In genomic region chr3:31892500-31892899, GRCh38 we compare ENCODE assay signal across 13 cellular contexts.
"Had no signal": no experiment of that assay in that cellular context is flagged by ENCODE, and none has a peak within 500 bp of the region (broad histone marks: within the 10 kb centered on the region; RNA-seq: fewer than 3 reads in every experiment).

No MANE protein-coding gene starts in this region.

- H3K36me3 ChIP-seq: brain microvascular endothelial cell, spleen, thyroid gland, uterus had no signal

- H3K4me3 Mint-ChIP-seq: activated CD4-positive, alpha-beta T cell treated with anti-CD3 and anti-CD28 coated beads, Interleukin-2, amount 10 ng/mL, durations not matched to agents 7 days and 5 days; activated naive CD8-positive, alpha-beta T cell treated with anti-CD3 and anti-CD28 coated beads, Interleukin-2, amount 10 ng/mL, durations not matched to agents 7 days and 5 days; nephron had no signal

- H3K9me3 Mint-ChIP-seq: activated CD4-positive, alpha-beta T cell treated with anti-CD3 and anti-CD28 coated beads, Interleukin-2, amount 10 ng/mL, durations not matched to agents 7 days and 5 days; activated naive CD8-positive, alpha-beta T cell treated with anti-CD3 and anti-CD28 coated beads, Interleukin-2, amount 10 ng/mL, durations not matched to agents 7 days and 5 days had no signal

- H3K27me3 ChIP-seq: brain microvascular endothelial cell, spleen, thyroid gland, uterus had no signal

- H3K9me3 ChIP-seq: spleen, thyroid gland, uterus had no signal

- DNase-seq: activated CD4-positive, alpha-beta T cell treated with anti-CD3 and anti-CD28 coated beads, Interleukin-2, amount 10 ng/mL, durations not matched to agents 7 days and 5 days; activated CD8-positive, alpha-beta memory T cell treated with anti-CD3 and anti-CD28 coated beads, Interleukin-2, amount 50 U/mL, for 48 hours; activated naive CD8-positive, alpha-beta T cell treated with anti-CD3 and anti-CD28 coated beads, Interleukin-2, amount 10 ng/mL, durations not matched to agents 7 days and 5 days; brain microvascular endothelial cell; effector CD8-positive, alpha-beta T cell; foreskin melanocyte; spleen; stimulated activated CD4-positive, alpha-beta T cell treated with anti-CD3 and anti-CD28 coated beads, Interleukin-1b, Interleukin-23, amount 100 ng/mL, for 48 hours; T-helper 2 cell; thyroid gland; uterus had no signal

- H3K27ac Mint-ChIP-seq: activated CD4-positive, alpha-beta T cell treated with anti-CD3 and anti-CD28 coated beads, Interleukin-2, amount 10 ng/mL, durations not matched to agents 7 days and 5 days; activated naive CD8-positive, alpha-beta T cell treated with anti-CD3 and anti-CD28 coated beads, Interleukin-2, amount 10 ng/mL, durations not matched to agents 7 days and 5 days had no signal

- H3K4me3 ChIP-seq: spleen, thyroid gland, uterus had no signal

- H3K27ac ChIP-seq: brain microvascular endothelial cell, spleen, thyroid gland, uterus had no signal

- ATAC-seq: sciatic nerve had no signal

- H3K4me1 ChIP-seq: thyroid gland, uterus had no signal

- H3K36me3 Mint-ChIP-seq: activated naive CD8-positive, alpha-beta T cell treated with anti-CD3 and anti-CD28 coated beads, Interleukin-2, amount 10 ng/mL, durations not matched to agents 7 days and 5 days had no signal
